18 cellular contexts compared by ENCODE assay signal in genomic region chr7:27181795-27182275, GRCh38. TPM values are rescaled to one million over a fixed set of nuclear protein-coding genes. Genes with fewer than 3 reads are reported as not detected.
DNase-seq lines count a peak whose midpoint lies in the region; ATAC-seq, FAIRE-seq and TF ChIP-seq lines count a peak whose summit lies in the region.
"Had no signal": no experiment of that assay in that cellular context is flagged by ENCODE, and none has a peak within 500 bp of the region (broad histone marks: within the 10 kb centered on the region; RNA-seq: fewer than 3 reads in every experiment).

No MANE protein-coding gene starts in this region.

- H3K79me2 ChIP-seq in endothelial cell of umbilical vein (ENCODE audit: control insufficient read depth, insufficient read depth, low read length), result peaks cover 90% of the 10 kb centered on the region

- no peak overlapping the region for H2AFZ ChIP-seq in endothelial cell of umbilical vein (ENCODE audit: low read depth, low read length)

- CTCF ChIA-PET in endothelial cell of umbilical vein (lab: Charles Lee), result interaction anchor here (0.7 to 6.0 kb wide), 4 partner anchors 8 to 593 kb away, joined by 3 to 49 read pairs (median 4); partner anchors contain the start of gene HOXA10

- peaks cover 7% of the 10 kb centered on the region for H3K36me3 Mint-ChIP-seq in natural killer cell
- H3K36me3 Mint-ChIP-seq in natural killer cell treated with Interleukin-12 subunit alpha and Interleukin-12 subunit beta and Interleukin-15 and Interleukin-18, amount 100 ng/mL, for 72 hours, result no peaks in the 10 kb centered on the region

- H3K4me3 ChIP-seq in endothelial cell of umbilical vein (replicated peaks in 1 of 3; ENCODE audit: insufficient read depth in 1 of 3, low read depth in 1 of 3, low read length in 3 of 3) (no peak overlapping the region), prostate gland (no peak overlapping the region)

- peak overlapping the region; percentile 9 for H3K4me2 ChIP-seq in endothelial cell of umbilical vein (ENCODE audit: insufficient read depth, low read length)
- H3K4me2 ChIP-seq: KMS-11 had no signal

- H3K36me3 ChIP-seq in endothelial cell of umbilical vein (ENCODE audit: control insufficient read depth in 2 of 2, extremely low read depth in 1 of 2, insufficient read depth in 2 of 2, low read length in 2 of 2) (no peaks in the 10 kb centered on the region), prostate gland (no peaks in the 10 kb centered on the region)

- no peak overlapping the region for H3K4me3 Mint-ChIP-seq in natural killer cell
- no peak overlapping the region for H3K4me3 Mint-ChIP-seq in natural killer cell treated with Interleukin-12 subunit alpha and Interleukin-12 subunit beta and Interleukin-15 and Interleukin-18, amount 100 ng/mL, for 72 hours
- H3K4me3 Mint-ChIP-seq: WTC11 had no signal

- ATAC-seq in natural killer cell (no peak), GM21515 (IDR thresholded peaks at IDR 0.05; ENCODE audit: unreplicated experiment) (no peak)
- no peak for ATAC-seq in natural killer cell treated with Interleukin-12 subunit alpha and Interleukin-12 subunit beta and Interleukin-15 and Interleukin-18, amount 100 ng/mL, for 72 hours
- ATAC-seq: WTC11 had no signal

- no peak overlapping the region for H3K27ac ChIP-seq in endothelial cell of umbilical vein (ENCODE audit: insufficient read depth, low read depth, low read length)
- H3K27ac ChIP-seq in prostate gland, result peak overlapping the region; percentile 96 to 97
- H3K27ac ChIP-seq: KMS-11 had no signal

- no peak overlapping the region for H3K27ac Mint-ChIP-seq in natural killer cell
- H3K27ac Mint-ChIP-seq in natural killer cell treated with Interleukin-12 subunit alpha and Interleukin-12 subunit beta and Interleukin-15 and Interleukin-18, amount 100 ng/mL, for 72 hours, result no peak overlapping the region
- H3K27ac Mint-ChIP-seq: WTC11 had no signal

- peak; percentile 31 for FAIRE-seq in endothelial cell of umbilical vein (lab: Jason Lieb, UNC)
- FAIRE-seq: keratinocyte, urothelium cell line had no signal

- H3K9me1 ChIP-seq in endothelial cell of umbilical vein (replicated peaks; ENCODE audit: control insufficient read depth, extremely low read depth, insufficient read depth, low read length), result no peaks in the 10 kb centered on the region

- peaks cover 27 to 37% of the 10 kb centered on the region in 2 donors for H3K4me1 Mint-ChIP-seq in natural killer cell
- peaks cover 24 to 28% of the 10 kb centered on the region in 2 donors for H3K4me1 Mint-ChIP-seq in natural killer cell treated with Interleukin-12 subunit alpha and Interleukin-12 subunit beta and Interleukin-15 and Interleukin-18, amount 100 ng/mL, for 72 hours (ENCODE audit: low read depth in 2 of 2)

- H3K9me3 ChIP-seq in endothelial cell of umbilical vein (replicated peaks; ENCODE audit: control insufficient read depth, insufficient read depth, low read length), result no peaks in the 10 kb centered on the region
- H3K9me3 ChIP-seq in prostate gland, result no peaks in the 10 kb centered on the region

- WGBS in prostate gland, result 72% methylated on average over 4 of the region's 4 CpGs

- no TSS peak for BruUV-seq in endothelial cell of umbilical vein (replicated peaks; lab: Mats Ljungman, UMichigan)

- no peak for TF ChIP-seq CTCF in natural killer cell (IDR thresholded peaks at IDR 0.05)
- TF ChIP-seq CTCF in endothelial cell of umbilical vein (IDR thresholded peaks at IDR 0.05; ENCODE audit: extremely low read depth in 1 of 2, insufficient read depth in 1 of 2, low read depth in 1 of 2, low read length in 2 of 2), result no peak
- no peak for TF ChIP-seq CTCF in prostate gland (IDR thresholded peaks at IDR 0.05)

- H3K27me3 ChIP-seq in endothelial cell of umbilical vein (ENCODE audit: control insufficient read depth in 2 of 2, insufficient read depth in 2 of 2, low read length in 2 of 2) (no peaks in the 10 kb centered on the region), prostate gland (replicated peaks; ENCODE audit: insufficient read depth) (no peaks in the 10 kb centered on the region)

- POLR2A ChIA-PET in endothelial cell of umbilical vein (lab: Charles Lee), result no interaction called here

- H3K9ac ChIP-seq in endothelial cell of umbilical vein (replicated peaks; ENCODE audit: extremely low read depth, insufficient read depth, low read length), result no peak overlapping the region
- H3K9ac ChIP-seq: KMS-11 had no signal

- intact Hi-C loops in natural killer cell (cut with micrococcal nuclease), result no loop called here
- intact Hi-C loops in endothelial cell of umbilical vein (cut with micrococcal nuclease), result no loop called here
- intact Hi-C loops in prostate gland (cut with DNase I), result no loop called here

- dilution Hi-C loops in endothelial cell of umbilical vein (cut with MboI; ENCODE audit: extremely low pct_ligation_motif_present, low sequenced_read_pairs), result no loop called here

- no peaks in the 10 kb centered on the region for H4K20me1 ChIP-seq in endothelial cell of umbilical vein (replicated peaks; ENCODE audit: control insufficient read depth, extremely low read depth, insufficient read depth, low read length)

- DNase-seq in natural killer cell (peak; percentile 12), endothelial cell of umbilical vein (ENCODE audit: low read depth, low spot score) (no peak), prostate gland (ENCODE audit: low spot score) (no peak), HPDE6-E6E7 (ENCODE audit: extremely low spot score) (no peak), NCI-H446 treated with DMSO at 0.1 percent for 48 hours (lab: John Stamatoyannopoulos, UW) (no peak)
- no peak for DNase-seq in natural killer cell treated with Interleukin-12 subunit alpha and Interleukin-12 subunit beta and Interleukin-15 and Interleukin-18, amount 100 ng/mL, for 72 hours (ENCODE audit: low spot score)
- no peak for DNase-seq in NK-92 treated with Interleukin-12 subunit alpha and Interleukin-12 subunit beta, amount 100 ng/mL, for 24 hours (lab: John Stamatoyannopoulos, UW)
- DNase-seq: amniotic stem cell; Calu3; cerebellar nuclear complex; NCI-H1436; stimulated activated CD4-positive, alpha-beta T cell treated with anti-CD3 and anti-CD28 coated beads, Interleukin-4, amount 100 ng/mL, for 1 hour had no signal

- peaks cover 64 to 74% of the 10 kb centered on the region in 2 donors for H3K27me3 Mint-ChIP-seq in natural killer cell (ENCODE audit: low read depth in 2 of 2)
- peaks cover 30 to 52% of the 10 kb centered on the region in 2 donors for H3K27me3 Mint-ChIP-seq in natural killer cell treated with Interleukin-12 subunit alpha and Interleukin-12 subunit beta and Interleukin-15 and Interleukin-18, amount 100 ng/mL, for 72 hours

- H3K4me1 ChIP-seq in endothelial cell of umbilical vein (ENCODE audit: control insufficient read depth, extremely low read depth, insufficient read depth, low read length), result peaks cover 62% of the 10 kb centered on the region
- H3K4me1 ChIP-seq in prostate gland (replicated peaks), result no peaks in the 10 kb centered on the region

- no peak for TF ChIP-seq POLR2A in endothelial cell of umbilical vein (IDR thresholded peaks at IDR 0.05; ENCODE audit: low read depth, low read length)
- TF ChIP-seq POLR2A in prostate gland (IDR thresholded peaks at IDR 0.05), result no peak

- H3K9me3 Mint-ChIP-seq in natural killer cell, result no peaks in the 10 kb centered on the region
- no peaks in the 10 kb centered on the region for H3K9me3 Mint-ChIP-seq in natural killer cell treated with Interleukin-12 subunit alpha and Interleukin-12 subunit beta and Interleukin-15 and Interleukin-18, amount 100 ng/mL, for 72 hours
- H3K9me3 Mint-ChIP-seq: WTC11 had no signal

RNA-seq across cellular contexts. Expression of gene HOXA11, which starts 3.2 kb away (rescaled TPM):
- total RNA-seq in natural killer cell (not detected), endothelial cell of umbilical vein (15.2 and 16.7 TPM in 2 replicates), prostate gland (1 to 10 TPM; 8.5 to 9.8 TPM)
- total RNA-seq in natural killer cell treated with Interleukin-12 subunit alpha and Interleukin-12 subunit beta and Interleukin-15 and Interleukin-18, amount 100 ng/mL, for 72 hours, result under 1 TPM; 0.20 to 0.76 TPM
- 10.4 and 10.8 TPM in 2 replicates for polyA plus RNA-seq in endothelial cell of umbilical vein
- 8.2 and 9.7 TPM in 2 replicates for polyA plus RNA-seq in endothelial cell of umbilical vein (2011; cell fraction: cytosol; rRNA removed)
- polyA plus RNA-seq in endothelial cell of umbilical vein (2011; cell fraction: nucleus; rRNA removed), result 4.6 and 5.5 TPM in 2 replicates
- 11.6 TPM in 2 replicates for polyA plus RNA-seq in endothelial cell of umbilical vein (2012)
- 6.6 and 8.6 TPM in 2 replicates for polyA minus RNA-seq in endothelial cell of umbilical vein
- polyA minus RNA-seq in endothelial cell of umbilical vein (2011; cell fraction: cytosol; rRNA and poly(A)+ RNA removed), result 2.8 TPM
- polyA minus RNA-seq in endothelial cell of umbilical vein (2011; cell fraction: nucleus; rRNA and poly(A)+ RNA removed), result 3.6 and 3.7 TPM in 2 replicates
- total RNA-seq: WTC11 had no signal

RNA-seq across cellular contexts. Expression of gene HOXA10, which starts 7.7 kb away (rescaled TPM):
- total RNA-seq in natural killer cell (1 to 10 TPM in 2 of 3 donors, under 1 TPM in 1; 0.82 to 3.3 (median 2.2) TPM), endothelial cell of umbilical vein (24.4 and 27.6 TPM in 2 replicates), prostate gland (10 to 100 TPM; 25.8 to 65.6 TPM)
- 1 to 10 TPM in 1 of 2 donors, under 1 TPM in 1; 0.88 to 1.3 TPM for total RNA-seq in natural killer cell treated with Interleukin-12 subunit alpha and Interleukin-12 subunit beta and Interleukin-15 and Interleukin-18, amount 100 ng/mL, for 72 hours
- polyA plus RNA-seq in endothelial cell of umbilical vein, result 23.7 and 30.3 TPM in 2 replicates
- 15.8 and 19.0 TPM in 2 replicates for polyA plus RNA-seq in endothelial cell of umbilical vein (2011; cell fraction: cytosol; rRNA removed)
- 16.7 TPM in 2 replicates for polyA plus RNA-seq in endothelial cell of umbilical vein (2011; cell fraction: nucleus; rRNA removed)
- 15.1 and 20.3 TPM in 2 replicates for polyA plus RNA-seq in endothelial cell of umbilical vein (2012)
- 24.4 and 30.3 TPM in 2 replicates for polyA minus RNA-seq in endothelial cell of umbilical vein
- polyA minus RNA-seq in endothelial cell of umbilical vein (2011; cell fraction: cytosol; rRNA and poly(A)+ RNA removed), result 3.2 TPM
- 8.0 and 9.1 TPM in 2 replicates for polyA minus RNA-seq in endothelial cell of umbilical vein (2011; cell fraction: nucleus; rRNA and poly(A)+ RNA removed)

RNA-seq across cellular contexts. Expression of gene HOXA9, which starts 16.5 kb away (rescaled TPM):
- total RNA-seq in natural killer cell, result 1 to 10 TPM in 1 of 3 donors, under 1 TPM in 2; 0.39 to 4.6 (median 0.42) TPM
- total RNA-seq in natural killer cell treated with Interleukin-12 subunit alpha and Interleukin-12 subunit beta and Interleukin-15 and Interleukin-18, amount 100 ng/mL, for 72 hours, result 1 to 10 TPM in 1 of 2 donors, not detected in 1; 2.4 TPM
- 61.6 and 62.9 TPM in 2 replicates for total RNA-seq in endothelial cell of umbilical vein
- polyA plus RNA-seq in endothelial cell of umbilical vein, result 47.2 and 84.1 TPM in 2 replicates
- polyA plus RNA-seq in endothelial cell of umbilical vein (2011; cell fraction: cytosol; rRNA removed), result 44.6 and 46.3 TPM in 2 replicates
- polyA plus RNA-seq in endothelial cell of umbilical vein (2011; cell fraction: nucleus; rRNA removed), result 94.3 and 108 TPM in 2 replicates
- polyA plus RNA-seq in endothelial cell of umbilical vein (2012), result 32.3 and 47.7 TPM in 2 replicates
- polyA minus RNA-seq in endothelial cell of umbilical vein, result 8.0 and 11.3 TPM in 2 replicates
- not detected for polyA minus RNA-seq in endothelial cell of umbilical vein (2011; cell fraction: cytosol; rRNA and poly(A)+ RNA removed)
- 14.0 and 22.7 TPM in 2 replicates for polyA minus RNA-seq in endothelial cell of umbilical vein (2011; cell fraction: nucleus; rRNA and poly(A)+ RNA removed)
- 10 to 100 TPM; 14.7 to 57.0 TPM for total RNA-seq in prostate gland
- total RNA-seq: WTC11 had no signal

RNA-seq across cellular contexts. Expression of gene HOXA13, which starts 18.1 kb away (rescaled TPM):
- not detected for total RNA-seq in natural killer cell
- not detected for total RNA-seq in natural killer cell treated with Interleukin-12 subunit alpha and Interleukin-12 subunit beta and Interleukin-15 and Interleukin-18, amount 100 ng/mL, for 72 hours
- 0.09 and 0.22 TPM in 2 replicates for total RNA-seq in endothelial cell of umbilical vein
- polyA plus RNA-seq in endothelial cell of umbilical vein, result 0.02 TPM in 1 of 2 replicates, not detected in the other
- polyA plus RNA-seq in endothelial cell of umbilical vein (2011; cell fraction: cytosol; rRNA removed), result 0.01 TPM in 2 replicates
- polyA plus RNA-seq in endothelial cell of umbilical vein (2011; cell fraction: nucleus; rRNA removed), result 0.03 TPM in 1 of 2 replicates, not detected in the other
- polyA plus RNA-seq in endothelial cell of umbilical vein (2012), result not detected in 2 replicates
- not detected in 2 replicates for polyA minus RNA-seq in endothelial cell of umbilical vein
- 0.72 TPM for polyA minus RNA-seq in endothelial cell of umbilical vein (2011; cell fraction: cytosol; rRNA and poly(A)+ RNA removed)
- polyA minus RNA-seq in endothelial cell of umbilical vein (2011; cell fraction: nucleus; rRNA and poly(A)+ RNA removed), result not detected in 2 replicates
- 10 to 100 TPM; 19.1 to 50.4 TPM for total RNA-seq in prostate gland
- total RNA-seq: glomerular endothelial cell, WTC11 had no signal
- polyA plus RNA-seq: keratinocyte had no signal

RNA-seq across cellular contexts. Expression of gene HOXA7, which starts 25.4 kb away (rescaled TPM):
- total RNA-seq in natural killer cell (not detected), endothelial cell of umbilical vein (15.6 and 18.5 TPM in 2 replicates), prostate gland (1 to 10 TPM; 2.2 to 4.6 TPM)
- total RNA-seq in natural killer cell treated with Interleukin-12 subunit alpha and Interleukin-12 subunit beta and Interleukin-15 and Interleukin-18, amount 100 ng/mL, for 72 hours, result under 1 TPM in 1 of 2 donors, not detected in 1; 0.20 TPM
- 16.9 and 18.1 TPM in 2 replicates for polyA plus RNA-seq in endothelial cell of umbilical vein
- polyA plus RNA-seq in endothelial cell of umbilical vein (2011; cell fraction: cytosol; rRNA removed), result 13.0 and 13.8 TPM in 2 replicates
- 5.6 and 8.3 TPM in 2 replicates for polyA plus RNA-seq in endothelial cell of umbilical vein (2011; cell fraction: nucleus; rRNA removed)
- 13.9 and 16.0 TPM in 2 replicates for polyA plus RNA-seq in endothelial cell of umbilical vein (2012)
- 8.6 and 9.4 TPM in 2 replicates for polyA minus RNA-seq in endothelial cell of umbilical vein
- polyA minus RNA-seq in endothelial cell of umbilical vein (2011; cell fraction: cytosol; rRNA and poly(A)+ RNA removed), result 5.9 TPM
- 3.8 and 4.1 TPM in 2 replicates for polyA minus RNA-seq in endothelial cell of umbilical vein (2011; cell fraction: nucleus; rRNA and poly(A)+ RNA removed)
- total RNA-seq: Calu3, WTC11 had no signal
